Comparison of ENCODE assay signal across 23 cellular contexts in genomic region chr5:105544300-105544699, GRCh38.
DNase-seq lines count a peak whose midpoint lies in the region; ATAC-seq and TF ChIP-seq lines count a peak whose summit lies in the region.
"Had no signal": no experiment of that assay in that cellular context is flagged by ENCODE, and none has a peak within 500 bp of the region (broad histone marks: within the 10 kb centered on the region; RNA-seq: fewer than 3 reads in every experiment).

No MANE protein-coding gene starts in this region.

- intact Hi-C loops in cardiac septum (cut with DNase I), result no loop called here

- no peak for TF ChIP-seq CTCF in retinal pigment epithelial cell (conservative IDR thresholded peaks at IDR 0.05; ENCODE audit: low read depth, low read length)

- ATAC-seq in GM19463 (IDR thresholded peaks at IDR 0.05; ENCODE audit: unreplicated experiment), result no peak
- ATAC-seq: CD8-positive, alpha-beta T cell; HCT116; Right ventricle myocardium inferior had no signal

- no peak overlapping the region for H3K4me3 ChIP-seq in retinal pigment epithelial cell (ENCODE audit: low read length)
- H3K4me3 ChIP-seq: SJSA1 had no signal

- peak; percentile 5 for DNase-seq in NCI-H1436 (lab: John Stamatoyannopoulos, UW)
- DNase-seq in NCI-H1436 treated with DMSO at 0.1 percent for 48 hours (lab: John Stamatoyannopoulos, UW), result no peak
- peak; percentile 68 for DNase-seq in NCI-H1105 treated with DMSO at 0.1 percent for 48 hours (lab: John Stamatoyannopoulos, UW)
- peak; percentile 20 for DNase-seq in NCI-H82 (lab: John Stamatoyannopoulos, UW)
- peak; percentile 50 for DNase-seq in retinal pigment epithelial cell (ENCODE audit: low read depth)
- DNase-seq in GM19238 (ENCODE audit: insufficient read length, low spot score), result no peak
- DNase-seq in cardiac septum (ENCODE audit: low spot score), result no peak
- DNase-seq: 8988T; AML-193; C1 segment of cervical spinal cord; Calu3; CD8-positive, alpha-beta T cell; DMS53; GDM1; MV-4-11; NCI-H2029; NCI-H446 treated with DMSO at 0.1 percent for 48 hours; NCI-H526 treated with DMSO at 0.1 percent for 48 hours; OCI-M1 had no signal

Comparison
In these comparisons a context has a peak if more than half of its experiments do, and no peak if none do; other contexts are left out.
1. DNase-seq: peak in NCI-H1436 (single experiment), NCI-H1105 treated with DMSO at 0.1 percent for 48 hours (single experiment), NCI-H82 (single experiment) and retinal pigment epithelial cell (single experiment); none in NCI-H1436 treated with DMSO at 0.1 percent for 48 hours (single experiment), GM19238 (single experiment) and cardiac septum (single experiment).